Comparison of ENCODE assay signal across 9 cellular contexts in genomic region chr12:26961803-26962202, GRCh38.
"Had no signal": no experiment of that assay in that cellular context is flagged by ENCODE, and none has a peak within 500 bp of the region (broad histone marks: within the 10 kb centered on the region; RNA-seq: fewer than 3 reads in every experiment).

No MANE protein-coding gene starts in this region.

- DNase-seq: GM23248, GOT3, H7, HFFc6 had no signal

- ATAC-seq: HCT116, HepG2 had no signal

- H3K9me3 ChIP-seq: HAP-1 had no signal

- H3K4me1 Mint-ChIP-seq: IgD-negative memory B cell had no signal

- H3K27me3 Mint-ChIP-seq: IgD-negative memory B cell had no signal

- H3K9ac ChIP-seq: GM23248 had no signal

- H3K4me3 ChIP-seq: GM23248, HAP-1 had no signal

- H2AFZ ChIP-seq: GM23248 had no signal

- H3K27ac ChIP-seq: GM23248, HL-60 had no signal

- H3K4me1 ChIP-seq: HAP-1 had no signal

- H3K9me3 Mint-ChIP-seq: HFFc6, IgD-negative memory B cell had no signal

- H3K4me3 Mint-ChIP-seq: HFFc6, IgD-negative memory B cell had no signal

- H3K27ac Mint-ChIP-seq: HFFc6, IgD-negative memory B cell had no signal
